ENCODE assay signal across 18 cellular contexts in genomic region chr13:67062160-67062559, GRCh38.
DNase-seq lines count a peak whose midpoint lies in the region; ATAC-seq, FAIRE-seq and TF ChIP-seq lines count a peak whose summit lies in the region.
"Had no signal": no experiment of that assay in that cellular context is flagged by ENCODE, and none has a peak within 500 bp of the region (broad histone marks: within the 10 kb centered on the region; RNA-seq: fewer than 3 reads in every experiment).

No MANE protein-coding gene starts in this region.

- no peak for TF ChIP-seq POLR2A in endothelial cell of umbilical vein (IDR thresholded peaks at IDR 0.05; ENCODE audit: low read depth, low read length)

- H3K4me2 ChIP-seq in endothelial cell of umbilical vein (ENCODE audit: insufficient read depth, low read length) (no peak overlapping the region), neural progenitor cell (no peak overlapping the region)
- H3K4me2 ChIP-seq: PC-9 had no signal

- FAIRE-seq in endothelial cell of umbilical vein (lab: Jason Lieb, UNC) = no peak
- FAIRE-seq: G401.6, GM12891, H1 had no signal

- no peak overlapping the region for H3K4me3 ChIP-seq in endothelial cell of umbilical vein (replicated peaks in 1 of 3; ENCODE audit: insufficient read depth in 1 of 3, low read depth in 1 of 3, low read length in 3 of 3)
- H3K4me3 ChIP-seq in neural progenitor cell = no peak overlapping the region
- H3K4me3 ChIP-seq: PC-9, SJCRH30 had no signal

- in situ Hi-C loops in KBM-7 (cut with MboI; ENCODE audit: low pct_unique_long_range_greater_than_20kb, low sequenced_read_pairs) = no loop called here

- H3F3A ChIP-seq in neural progenitor cell (ENCODE audit: low read depth) = no peaks in the 10 kb centered on the region

- H3K27ac ChIP-seq in endothelial cell of umbilical vein (ENCODE audit: insufficient read depth, low read depth, low read length) (no peak overlapping the region), neural progenitor cell (no peak overlapping the region)
- H3K27ac ChIP-seq: C4-2B, PC-9, SJCRH30 had no signal

- no peaks in the 10 kb centered on the region for H3K9me1 ChIP-seq in endothelial cell of umbilical vein (replicated peaks; ENCODE audit: control insufficient read depth, extremely low read depth, insufficient read depth, low read length)

- H3K27ac Mint-ChIP-seq in WTC11 (0 out of 2 replicates have a peak overlapping the region, but pooled peaks have one; percentile 72), neural progenitor cell (no peak overlapping the region)
- H3K27ac Mint-ChIP-seq: IgD-negative memory B cell had no signal

- intact Hi-C loops in endothelial cell of umbilical vein (cut with micrococcal nuclease) = no loop called here

- no peaks in the 10 kb centered on the region for H3K9me3 Mint-ChIP-seq in WTC11
- H3K9me3 Mint-ChIP-seq in neural progenitor cell = peaks cover 5% of the 10 kb centered on the region
- H3K9me3 Mint-ChIP-seq: IgD-negative memory B cell had no signal

- H3K4me1 Mint-ChIP-seq in WTC11 = peaks cover 7% of the 10 kb centered on the region
- peaks cover 41% of the 10 kb centered on the region for H3K4me1 Mint-ChIP-seq in neural progenitor cell
- H3K4me1 Mint-ChIP-seq: IgD-negative memory B cell had no signal

- H3K27me3 Mint-ChIP-seq in WTC11 (ENCODE audit: low read depth) (no peaks in the 10 kb centered on the region), neural progenitor cell (ENCODE audit: insufficient read depth, low read depth) (peaks cover 2% of the 10 kb centered on the region)
- H3K27me3 Mint-ChIP-seq: IgD-negative memory B cell had no signal

- no peak overlapping the region for H3K9ac ChIP-seq in endothelial cell of umbilical vein (replicated peaks; ENCODE audit: extremely low read depth, insufficient read depth, low read length)
- H3K9ac ChIP-seq in neural progenitor cell = no peak overlapping the region

- H3K4me1 ChIP-seq in endothelial cell of umbilical vein (ENCODE audit: control insufficient read depth, extremely low read depth, insufficient read depth, low read length) = no peaks in the 10 kb centered on the region
- peaks cover 13% of the 10 kb centered on the region for H3K4me1 ChIP-seq in neural progenitor cell
- H3K4me1 ChIP-seq: SJCRH30 had no signal

- H2AFZ ChIP-seq in endothelial cell of umbilical vein (ENCODE audit: low read depth, low read length) (peak overlapping the region; percentile 28), neural progenitor cell (replicated peaks) (peak overlapping the region; percentile 69)
- H2AFZ ChIP-seq: PC-9 had no signal

- H3K27me3 ChIP-seq in endothelial cell of umbilical vein (ENCODE audit: control insufficient read depth in 2 of 2, insufficient read depth in 2 of 2, low read length in 2 of 2) = no peaks in the 10 kb centered on the region
- no peaks in the 10 kb centered on the region for H3K27me3 ChIP-seq in neural progenitor cell
- H3K27me3 ChIP-seq: SJCRH30 had no signal

- DNase-seq in H4 (ENCODE audit: low spot score) (peak; percentile 4), WTC11 (ENCODE audit: low spot score) (no peak), endothelial cell of umbilical vein (ENCODE audit: low read depth, low spot score) (no peak), neural progenitor cell (ENCODE audit: low spot score) (no peak), SK-N-DZ (ENCODE audit: low spot score) (no peak), NCI-H1436 treated with DMSO at 0.1 percent for 48 hours (lab: John Stamatoyannopoulos, UW) (no peak), KBM-7 (no peak)
- DNase-seq: DND-41, NCI-H187 treated with DMSO at 0.1 percent for 48 hours, NCI-H446, PC-9, SJCRH30 had no signal

- H3K79me2 ChIP-seq in endothelial cell of umbilical vein (ENCODE audit: control insufficient read depth, insufficient read depth, low read length) (no peaks in the 10 kb centered on the region), neural progenitor cell (ENCODE audit: low read depth) (no peaks in the 10 kb centered on the region)

- no TSS peak for BruUV-seq in endothelial cell of umbilical vein (replicated peaks; lab: Mats Ljungman, UMichigan)

- dilution Hi-C loops in endothelial cell of umbilical vein (cut with MboI; ENCODE audit: extremely low pct_ligation_motif_present, low sequenced_read_pairs) = no loop called here

- ATAC-seq in WTC11 = no peak
- no peak for ATAC-seq in HG03039 (IDR thresholded peaks at IDR 0.05; ENCODE audit: unreplicated experiment)

- H4K20me1 ChIP-seq in endothelial cell of umbilical vein (replicated peaks; ENCODE audit: control insufficient read depth, extremely low read depth, insufficient read depth, low read length) (no peaks in the 10 kb centered on the region), neural progenitor cell (ENCODE audit: low read depth) (no peaks in the 10 kb centered on the region)

- TF ChIP-seq CTCF in WTC11 (IDR thresholded peaks at IDR 0.05) (no peak), endothelial cell of umbilical vein (IDR thresholded peaks at IDR 0.05; ENCODE audit: extremely low read depth in 1 of 2, insufficient read depth in 1 of 2, low read depth in 1 of 2, low read length in 2 of 2) (no peak), neural progenitor cell (IDR thresholded peaks at IDR 0.05) (no peak)

- POLR2A ChIA-PET in WTC11 (lab: Charles Lee) (no interaction called here), endothelial cell of umbilical vein (lab: Charles Lee) (no interaction called here)

- no peak overlapping the region for H3K4me3 Mint-ChIP-seq in WTC11
- H3K4me3 Mint-ChIP-seq in neural progenitor cell = peak overlapping the region; percentile 16
- H3K4me3 Mint-ChIP-seq: IgD-negative memory B cell had no signal

- CTCF ChIA-PET in WTC11 (lab: Charles Lee) (interaction anchor here (0.9 kb wide), 1 partner anchor 14 kb away, joined by 3 read pairs; no protein-coding TSS in a partner anchor), endothelial cell of umbilical vein (lab: Charles Lee) (interaction anchor here (0.5 kb wide), 1 partner anchor 40 kb away, joined by 3 read pairs; no protein-coding TSS in a partner anchor)

- H3K36me3 Mint-ChIP-seq in WTC11 (no peaks in the 10 kb centered on the region), neural progenitor cell (peaks cover 6% of the 10 kb centered on the region)
- H3K36me3 Mint-ChIP-seq: IgD-negative memory B cell had no signal

- no peaks in the 10 kb centered on the region for H3K9me3 ChIP-seq in endothelial cell of umbilical vein (replicated peaks; ENCODE audit: control insufficient read depth, insufficient read depth, low read length)
- no peaks in the 10 kb centered on the region for H3K9me3 ChIP-seq in neural progenitor cell (ENCODE audit: low read depth)
- H3K9me3 ChIP-seq: SJCRH30 had no signal

- H3K36me3 ChIP-seq in endothelial cell of umbilical vein (ENCODE audit: control insufficient read depth in 2 of 2, extremely low read depth in 1 of 2, insufficient read depth in 2 of 2, low read length in 2 of 2) = no peaks in the 10 kb centered on the region
- no peaks in the 10 kb centered on the region for H3K36me3 ChIP-seq in neural progenitor cell
- H3K36me3 ChIP-seq: SJCRH30 had no signal

TF ChIP-seq in WTC11, 78 proteins besides CTCF, POLR2A, EP300 and RAD21:
- TF ChIP-seq SP1 (CRISPR knock-in tag; conservative IDR thresholded peaks at IDR 0.05) (no peak), E2F4 (CRISPR knock-in tag; IDR thresholded peaks at IDR 0.05; ENCODE audit: borderline replicate concordance, low read depth) (no peak)
TF ChIP-seq in WTC11: peak in this region for 0.

TF ChIP-seq in endothelial cell of umbilical vein, 7 proteins besides CTCF, POLR2A, EP300 and RAD21:
- no peak for TF ChIP-seq MAX (IDR thresholded peaks at IDR 0.05; ENCODE audit: insufficient read depth, insufficient read length)
- TF ChIP-seq GATA2 (IDR thresholded peaks at IDR 0.05; ENCODE audit: insufficient read depth, insufficient read length, low read depth, low read length) = no peak
- no peak for TF ChIP-seq MYC (IDR thresholded peaks at IDR 0.05; ENCODE audit: low read depth, low read length)
